Comparison of ENCODE assay signal across 8 cellular contexts in the genomic region with DNA sequence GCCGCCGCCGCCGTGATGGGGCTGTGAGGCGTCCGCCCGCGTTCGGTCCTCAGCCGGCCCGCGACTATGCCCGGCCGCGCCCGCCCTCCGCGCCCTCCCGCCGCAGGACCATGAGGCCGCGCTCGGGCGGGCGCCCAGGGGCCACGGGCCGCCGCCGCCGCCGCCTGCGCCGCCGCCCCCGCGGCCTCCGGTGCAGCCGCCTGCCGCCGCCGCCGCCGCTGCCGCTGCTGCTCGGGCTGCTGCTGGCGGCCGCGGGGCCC. TPM values are rescaled to one million over a fixed set of nuclear protein-coding genes. Genes with fewer than 3 reads are reported as not detected.
A peak's percentile ranks its signal among the peaks of the same experiment; 100 is the strongest.
DNase-seq lines count a peak whose midpoint lies in the region; ATAC-seq and TF ChIP-seq lines count a peak whose summit lies in the region.

No MANE protein-coding gene starts in this region.

- H3K36me3 ChIP-seq in OCI-LY1 (ENCODE audit: insufficient read depth, low read length) (no peaks in the 10 kb centered on the region), stomach (no peaks in the 10 kb centered on the region)

- no peaks in the 10 kb centered on the region for H4K20me1 ChIP-seq in OCI-LY1 (ENCODE audit: insufficient read depth, low read length)

- no peaks in the 10 kb centered on the region for H3F3A ChIP-seq in OCI-LY1 (ENCODE audit: insufficient read depth, low read length)

- 1% methylated on average over 48 of the region's 48 CpGs for WGBS in right cardiac atrium
- WGBS in stomach, 5 donors, result 0 to 1% (median 0%) methylated on average over 1 to 36 of the region's 48 CpGs; no CpG with 5 or more reads in 2 of the 5 donors

- peaks cover 6% of the 10 kb centered on the region for H3K4me1 ChIP-seq in OCI-LY1 (ENCODE audit: insufficient read depth, low read length, severe bottlenecking)
- peaks cover 3% of the 10 kb centered on the region for H3K4me1 ChIP-seq in right cardiac atrium (ENCODE audit: control insufficient read depth, insufficient read depth, low read length)
- peaks cover 28 to 56% (median 46%) of the 10 kb centered on the region in 4 donors for H3K4me1 ChIP-seq in stomach

- no peaks in the 10 kb centered on the region for H3K9me2 ChIP-seq in OCI-LY1 (ENCODE audit: low read depth, low read length)

- H3K9ac ChIP-seq in OCI-LY1 (ENCODE audit: low read length), result no peak overlapping the region

- TF ChIP-seq CTCF in GM20000 (IDR thresholded peaks at IDR 0.05; ENCODE audit: extremely low read depth, missing control alignments) (no peak), OCI-LY1 (IDR thresholded peaks at IDR 0.05; ENCODE audit: low read length) (no peak), stomach (IDR thresholded peaks at IDR 0.05) (no peak)

- H3K27ac ChIP-seq in OCI-LY1 (ENCODE audit: low read depth, low read length, poor library complexity, severe bottlenecking) (no peak overlapping the region), right cardiac atrium (ENCODE audit: low read length) (peak overlapping the region; percentile 78), stomach (peak overlapping the region in 4 of 5 donors; percentile 69 to 93 (median 85))

- TF ChIP-seq EP300 in stomach (IDR thresholded peaks at IDR 0.05), result no peak

- H3K4me3 ChIP-seq in OCI-LY1 (ENCODE audit: low read depth, low read length, poor library complexity, severe bottlenecking), result peak overlapping the region; percentile 52
- peak overlapping the region; percentile 92 for H3K4me3 ChIP-seq in right cardiac atrium (ENCODE audit: low read length)
- peak overlapping the region; percentile 63 to 83 (median 68) for H3K4me3 ChIP-seq in stomach

- H3K27me3 ChIP-seq in OCI-LY1 (ENCODE audit: insufficient read depth, low read length) (peaks cover 14% of the 10 kb centered on the region; the same call in 1 of the 2 replicates), right cardiac atrium (ENCODE audit: control insufficient read depth, insufficient read depth) (no peaks in the 10 kb centered on the region), stomach (peaks cover 0 to 11% (median 0%) of the 10 kb centered on the region in 3 donors)

- H3K4me2 ChIP-seq in OCI-LY1 (ENCODE audit: low read length), result peak overlapping the region; percentile 70

- intact Hi-C loops in right cardiac atrium (cut with DNase I) (loop anchor here in 1 of 4 donors (5.0 kb wide), 1 partner anchor 149 kb away; no protein-coding TSS in a partner anchor), stomach (cut with DNase I; ENCODE audit: low total_unique reads) (loop anchor here (10.0 kb wide), 1 partner anchor 151 kb away; no protein-coding TSS in a partner anchor), head of caudate nucleus (cut with DNase I) (no loop called here)

- no peak for TF ChIP-seq POLR2A in stomach (IDR thresholded peaks at IDR 0.05)

- no peaks in the 10 kb centered on the region for H3K79me2 ChIP-seq in OCI-LY1 (ENCODE audit: insufficient read depth, low read length)

- H3K9me3 ChIP-seq in OCI-LY1 (ENCODE audit: low read length) (no peaks in the 10 kb centered on the region), right cardiac atrium (ENCODE audit: control insufficient read depth, low read length) (no peaks in the 10 kb centered on the region), stomach (no peaks in the 10 kb centered on the region)

- no peak overlapping the region for H2AFZ ChIP-seq in OCI-LY1 (ENCODE audit: low read length)

- ATAC-seq in right cardiac atrium (no peak), esophagus mucosa (no peak), HG02884 (IDR thresholded peaks at IDR 0.05; ENCODE audit: unreplicated experiment) (no peak)

- DNase-seq in GM20000 (ENCODE audit: low spot score), result peak; percentile 61
- DNase-seq in right cardiac atrium, result no peak
- DNase-seq in stomach, result no peak
- DNase-seq in head of caudate nucleus, result no peak
- DNase-seq in GM19238 (ENCODE audit: insufficient read length, low spot score), result no peak

RNA-seq across cellular contexts. Expression of a gene that starts 0.2 kb away (rescaled TPM):
- total RNA-seq in right cardiac atrium (1 to 10 TPM; 8.4 to 9.4 (median 8.8) TPM), stomach (10 to 100 TPM in 1 of 5 donors, 1 to 10 TPM in 4; 1.8 to 52.7 (median 6.4) TPM), esophagus mucosa (6.4 TPM)
- polyA plus RNA-seq in right cardiac atrium (4.0 TPM), stomach (1 to 10 TPM; 1.4 to 2.9 (median 1.7) TPM)
